In genomic region chr13:35474551-35474950, GRCh38 we compare ENCODE assay signal across 8 cellular contexts. TPM values are rescaled to one million over a fixed set of nuclear protein-coding genes. Genes with fewer than 3 reads are reported as not detected.
DNase-seq lines count a peak whose midpoint lies in the region; ATAC-seq and TF ChIP-seq lines count a peak whose summit lies in the region.
"Had no signal": no experiment of that assay in that cellular context is flagged by ENCODE, and none has a peak within 500 bp of the region (broad histone marks: within the 10 kb centered on the region; RNA-seq: fewer than 3 reads in every experiment).

No MANE protein-coding gene starts in this region.

- H3K4me3 ChIP-seq in GM23248 = peak overlapping the region; percentile 99
- H3K4me3 ChIP-seq in OCI-LY3 (ENCODE audit: low read length) = peak overlapping the region; percentile 78
- H3K4me3 ChIP-seq in gastroesophageal sphincter = peak overlapping the region; percentile 4 to 54
- peak overlapping the region in 5 of 7 experiments; percentile 11 to 47 (median 35) for H3K4me3 ChIP-seq in skin epidermis

- H3K79me2 ChIP-seq in GM23248 (ENCODE audit: insufficient read depth) (peaks cover 62% of the 10 kb centered on the region), OCI-LY3 (ENCODE audit: low read length) (no peaks in the 10 kb centered on the region)

- 0 to 1% methylated on average over 8 of the region's 8 CpGs for WGBS in GM23248 (ENCODE audit: low coverage in 1 of 2, low lambda C conversion rate in 2 of 2, missing lambda C conversion rate in 2 of 2), 2 experiments
- WGBS in gastroesophageal sphincter (ENCODE audit: low coverage in 1 of 2), 2 donors = 68 to 80% methylated on average over 8 of the region's 8 CpGs

- H3K27ac ChIP-seq in GM23248 (peak overlapping the region; percentile 89), OCI-LY3 (ENCODE audit: low read length) (no peak overlapping the region), gastroesophageal sphincter (peak overlapping the region in 2 of 4 donors; percentile 46 to 75), skin epidermis (peak overlapping the region in 8 of 21 experiments; percentile 7 to 74 (median 64))

- no peak for TF ChIP-seq POLR2A in gastroesophageal sphincter (IDR thresholded peaks at IDR 0.05)

- H3K9me2 ChIP-seq in GM23248 (ENCODE audit: insufficient read depth) = no peaks in the 10 kb centered on the region

- H4K20me1 ChIP-seq in GM23248 (ENCODE audit: insufficient read depth) = no peaks in the 10 kb centered on the region
- no peaks in the 10 kb centered on the region for H4K20me1 ChIP-seq in OCI-LY3 (ENCODE audit: insufficient read depth, low read length)

- peak overlapping the region; percentile 90 for H3K9ac ChIP-seq in GM23248
- no peak overlapping the region for H3K9ac ChIP-seq in OCI-LY3 (ENCODE audit: low read length)

- H3K4me1 ChIP-seq in GM23248 (ENCODE audit: insufficient read depth) (0 out of 2 replicates have a peak, but pooled peaks cover 5% of the 10 kb centered on the region), OCI-LY3 (ENCODE audit: low read length) (peaks cover 13% of the 10 kb centered on the region), gastroesophageal sphincter (no peaks in the 10 kb centered on the region)

- DNase-seq in GM23248 (peak; percentile 51), sciatic nerve (ENCODE audit: low spot score) (no peak), NCI-H187 (lab: John Stamatoyannopoulos, UW) (no peak)
- DNase-seq: activated CD4-positive, alpha-beta T cell treated with anti-CD3 and anti-CD28 coated beads, Interleukin-2, amount 50 U/mL, for 1 hour had no signal

- H3K27me3 ChIP-seq in GM23248 (replicated peaks; ENCODE audit: insufficient read depth) (no peaks in the 10 kb centered on the region), OCI-LY3 (ENCODE audit: low read depth, low read length) (0 out of 2 replicates have a peak, but pooled peaks cover 3% of the 10 kb centered on the region), gastroesophageal sphincter (no peaks in the 10 kb centered on the region)

- intact Hi-C loops in sciatic nerve (cut with DNase I) = no loop called here

- H3K9me3 ChIP-seq in GM23248 (ENCODE audit: low read depth) (no peaks in the 10 kb centered on the region), OCI-LY3 (ENCODE audit: insufficient read depth, low read length) (no peaks in the 10 kb centered on the region), gastroesophageal sphincter (no peaks in the 10 kb centered on the region)

- ATAC-seq in gastroesophageal sphincter (no peak), HG03159 (IDR thresholded peaks at IDR 0.05; ENCODE audit: unreplicated experiment) (no peak), sciatic nerve (no peak)

- H3K4me2 ChIP-seq in GM23248 (ENCODE audit: unreplicated experiment) (peak overlapping the region; percentile 100), OCI-LY3 (ENCODE audit: low read length) (peak overlapping the region; percentile 81)

- in situ Hi-C loops in GM23248 (cut with MboI) = loop anchor here (10.0 kb wide), 1 partner anchor 250 kb away; no protein-coding TSS in a partner anchor

- H3K36me3 ChIP-seq in GM23248 (ENCODE audit: low read depth) (no peaks in the 10 kb centered on the region), OCI-LY3 (replicated peaks; ENCODE audit: low read depth, low read length) (no peaks in the 10 kb centered on the region), gastroesophageal sphincter (peaks cover 0 to 6% of the 10 kb centered on the region in 2 donors)

- H2AFZ ChIP-seq in GM23248 (peak overlapping the region; percentile 86), OCI-LY3 (ENCODE audit: low read depth, low read length) (no peak overlapping the region)

- TF ChIP-seq CTCF in OCI-LY3 (IDR thresholded peaks at IDR 0.05; ENCODE audit: low read depth, low read length) (no peak), gastroesophageal sphincter (IDR thresholded peaks at IDR 0.05) (no peak)

- no peak for TF ChIP-seq EP300 in gastroesophageal sphincter (IDR thresholded peaks at IDR 0.05)

- peaks cover 26% of the 10 kb centered on the region for H3F3A ChIP-seq in GM23248 (ENCODE audit: insufficient read depth)

RNA-seq across cellular contexts. Expression of gene MAB21L1, which starts 1.9 kb away (rescaled TPM):
- total RNA-seq in GM23248 (2014; rRNA removed; shearing (Covaris generic)) = 13.1 and 13.4 TPM in 2 replicates
- 13.0 and 14.4 TPM in 2 replicates for polyA plus RNA-seq in GM23248 (2016; fragmentation: Nextera tagmentation; extraction: Ambion mirVana)
- total RNA-seq in gastroesophageal sphincter = 1 to 10 TPM; 1.1 to 3.3 (median 2.2) TPM
- 1.5 TPM for total RNA-seq in sciatic nerve

Comparison
In these comparisons a context has a peak if more than half of its experiments do, and no peak if none do; other contexts are left out.
1. H3K4me3 ChIP-seq: peak in every context shown above with its lines; median percentile 99 in GM23248; 78 in OCI-LY3; 35 in skin epidermis; 29 in gastroesophageal sphincter.